1 cellular context compared by ENCODE assay signal in the genomic region with DNA sequence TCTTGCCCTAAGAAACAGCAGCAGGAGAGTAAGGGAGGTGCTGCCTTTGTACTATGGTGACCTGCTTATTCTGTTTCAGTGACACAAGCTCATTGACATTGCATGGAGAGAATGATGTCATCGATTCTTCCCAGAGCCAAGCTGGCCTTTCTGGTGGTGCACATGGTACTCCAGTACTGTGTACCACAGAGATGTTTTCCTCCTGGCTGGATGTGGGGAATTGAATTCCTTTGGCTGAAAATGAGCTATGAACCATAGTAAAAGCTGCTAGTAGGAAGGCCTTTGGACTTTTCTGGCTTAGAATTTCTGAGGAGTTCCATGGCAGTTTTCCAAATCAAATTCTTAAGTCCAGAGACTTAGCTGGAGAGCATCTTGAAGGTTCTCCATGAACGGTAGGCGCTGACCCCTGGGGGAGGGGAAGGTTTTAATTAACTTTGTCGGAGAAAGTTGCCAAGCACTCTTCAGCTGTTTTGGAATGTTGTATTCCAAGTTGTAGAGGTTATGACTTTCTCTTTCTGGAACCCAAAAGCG.
A peak's percentile ranks its signal among the peaks of the same experiment; 100 is the strongest.
TF ChIP-seq lines count a peak whose summit lies in the region.

No MANE protein-coding gene starts in this region.

TF ChIP-seq in HEK293, 187 proteins besides CTCF, POLR2A, EP300 and RAD21:
- TF ChIP-seq, protein P1, sequence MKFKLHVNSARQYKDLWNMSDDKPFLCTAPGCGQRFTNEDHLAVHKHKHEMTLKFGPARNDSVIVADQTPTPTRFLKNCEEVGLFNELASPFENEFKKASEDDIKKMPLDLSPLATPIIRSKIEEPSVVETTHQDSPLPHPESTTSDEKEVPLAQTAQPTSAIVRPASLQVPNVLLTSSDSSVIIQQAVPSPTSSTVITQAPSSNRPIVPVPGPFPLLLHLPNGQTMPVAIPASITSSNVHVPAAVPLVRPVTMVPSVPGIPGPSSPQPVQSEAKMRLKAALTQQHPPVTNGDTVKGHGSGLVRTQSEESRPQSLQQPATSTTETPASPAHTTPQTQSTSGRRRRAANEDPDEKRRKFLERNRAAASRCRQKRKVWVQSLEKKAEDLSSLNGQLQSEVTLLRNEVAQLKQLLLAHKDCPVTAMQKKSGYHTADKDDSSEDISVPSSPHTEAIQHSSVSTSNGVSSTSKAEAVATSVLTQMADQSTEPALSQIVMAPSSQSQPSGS (tag by site-specific recombination; IDR thresholded peaks at IDR 0.05; ENCODE audit: low read depth) = peak; percentile 86
- TF ChIP-seq ZBTB21 (tag by site-specific recombination; IDR thresholded peaks at IDR 0.05) = peak; percentile 47; the same call in 1 of the 2 replicates
- TF ChIP-seq, protein P2, sequence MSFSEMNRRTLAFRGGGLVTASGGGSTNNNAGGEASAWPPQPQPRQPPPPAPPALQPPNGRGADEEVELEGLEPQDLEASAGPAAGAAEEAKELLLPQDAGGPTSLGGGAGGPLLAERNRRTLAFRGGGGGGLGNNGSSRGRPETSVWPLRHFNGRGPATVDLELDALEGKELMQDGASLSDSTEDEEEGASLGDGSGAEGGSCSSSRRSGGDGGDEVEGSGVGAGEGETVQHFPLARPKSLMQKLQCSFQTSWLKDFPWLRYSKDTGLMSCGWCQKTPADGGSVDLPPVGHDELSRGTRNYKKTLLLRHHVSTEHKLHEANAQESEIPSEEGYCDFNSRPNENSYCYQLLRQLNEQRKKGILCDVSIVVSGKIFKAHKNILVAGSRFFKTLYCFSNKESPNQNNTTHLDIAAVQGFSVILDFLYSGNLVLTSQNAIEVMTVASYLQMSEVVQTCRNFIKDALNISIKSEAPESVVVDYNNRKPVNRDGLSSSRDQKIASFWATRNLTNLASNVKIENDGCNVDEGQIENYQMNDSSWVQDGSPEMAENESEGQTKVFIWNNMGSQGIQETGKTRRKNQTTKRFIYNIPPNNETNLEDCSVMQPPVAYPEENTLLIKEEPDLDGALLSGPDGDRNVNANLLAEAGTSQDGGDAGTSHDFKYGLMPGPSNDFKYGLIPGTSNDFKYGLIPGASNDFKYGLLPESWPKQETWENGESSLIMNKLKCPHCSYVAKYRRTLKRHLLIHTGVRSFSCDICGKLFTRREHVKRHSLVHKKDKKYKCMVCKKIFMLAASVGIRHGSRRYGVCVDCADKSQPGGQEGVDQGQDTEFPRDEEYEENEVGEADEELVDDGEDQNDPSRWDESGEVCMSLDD (tag by site-specific recombination; IDR thresholded peaks at IDR 0.05) = no peak
- no peak for TF ChIP-seq GLIS1 (tag by site-specific recombination; IDR thresholded peaks at IDR 0.05)
- no peak for TF ChIP-seq ZXDB (tag by site-specific recombination; IDR thresholded peaks at IDR 0.05)
